In the genomic region with DNA sequence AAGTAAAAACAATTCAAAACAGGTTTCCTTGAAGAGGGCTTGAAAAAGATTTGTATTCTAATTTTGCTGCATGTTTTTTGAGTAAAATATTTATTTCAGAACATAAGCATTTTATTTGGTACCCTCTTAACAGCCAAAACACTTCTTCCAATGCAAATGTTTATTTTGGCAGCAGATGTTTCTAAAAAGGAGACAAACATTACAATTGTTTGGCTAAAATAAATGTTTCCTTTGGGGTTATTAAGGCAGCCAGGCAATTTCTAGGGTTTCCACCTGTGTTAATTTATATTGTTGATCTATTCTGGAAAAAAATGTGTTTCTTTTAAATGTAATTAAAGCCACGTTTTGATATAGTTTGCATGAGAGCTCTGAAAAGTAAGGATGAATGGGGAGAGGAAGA, we compare ENCODE assay signal across 19 cellular contexts. TPM values are rescaled to one million over a fixed set of nuclear protein-coding genes. Genes with fewer than 3 reads are reported as not detected.
A peak's percentile ranks its signal among the peaks of the same experiment; 100 is the strongest.
DNase-seq lines count a peak whose midpoint lies in the region; ATAC-seq, FAIRE-seq and TF ChIP-seq lines count a peak whose summit lies in the region.
"Had no signal": no experiment of that assay in that cellular context is flagged by ENCODE, and none has a peak within 500 bp of the region (broad histone marks: within the 10 kb centered on the region; RNA-seq: fewer than 3 reads in every experiment).

No MANE protein-coding gene starts in this region.

- in situ Hi-C loops in GM13977 (cut with MboI; ENCODE audit: low pct_unique_long_range_greater_than_20kb, low sequenced_read_pairs, unreplicated experiment) = no loop called here

- H3K4me3 ChIP-seq in right cardiac atrium (ENCODE audit: low read length) = no peak overlapping the region
- H3K4me3 ChIP-seq: BLaER1 treated with 17β-estradiol and CSF1 and Interleukin-3, amounts not matched to agents 10 nM and 100 nM; SJCRH30 had no signal

- no peak overlapping the region for H3K27ac ChIP-seq in right cardiac atrium (ENCODE audit: low read length)
- H3K27ac ChIP-seq: BLaER1 treated with 17β-estradiol and CSF1 and Interleukin-3, amounts not matched to agents 10 nM and 100 nM; SJCRH30 had no signal

- no peak for TF ChIP-seq CTCF in GM13977 (IDR thresholded peaks at IDR 0.05; ENCODE audit: extremely low read depth, insufficient read depth, missing control alignments)

- ATAC-seq in right cardiac atrium = no peak
- ATAC-seq: HCT116 had no signal

- 25% methylated on average over 1 of the region's 1 CpG for WGBS in right cardiac atrium

- peak; percentile 89 for FAIRE-seq in endometrium (lab: Jason Lieb, UNC)
- no peak for FAIRE-seq in H54 (lab: Jason Lieb, UNC)

- intact Hi-C loops in right cardiac atrium (cut with DNase I) = no loop called here

- H3K27me3 ChIP-seq in right cardiac atrium (ENCODE audit: control insufficient read depth, insufficient read depth) = no peaks in the 10 kb centered on the region
- H3K27me3 ChIP-seq: BLaER1 treated with 17β-estradiol and CSF1 and Interleukin-3, amounts not matched to agents 10 nM and 100 nM; SJCRH30 had no signal

- DNase-seq in DMS79 treated with DMSO at 0.1 percent for 48 hours (lab: John Stamatoyannopoulos, UW) = peak; percentile 21
- no peak for DNase-seq in DMS79 (lab: John Stamatoyannopoulos, UW)
- DNase-seq in NCI-H69 (lab: John Stamatoyannopoulos, UW) = peak; percentile 75
- no peak for DNase-seq in right cardiac atrium
- DNase-seq in GM13977 (ENCODE audit: low spot score) = no peak
- no peak for DNase-seq in germinal center (ENCODE audit: low spot score)
- DNase-seq in H54 (ENCODE audit: insufficient read length, low spot score) = no peak
- DNase-seq: 8988T; DMS 273 treated with DMSO at 0.1 percent for 48 hours; NCI-H1436 treated with DMSO at 0.1 percent for 48 hours; NCI-H2171; NK-92 treated with Interleukin-12 subunit alpha and Interleukin-12 subunit beta, amount 100 ng/mL, for 24 hours; OCI-M1; RPMI8226; SJCRH30; SW 1271 had no signal

- H3K9me3 ChIP-seq in right cardiac atrium (ENCODE audit: control insufficient read depth, low read length) = no peaks in the 10 kb centered on the region
- H3K9me3 ChIP-seq: BLaER1 treated with 17β-estradiol and CSF1 and Interleukin-3, amounts not matched to agents 10 nM and 100 nM; SJCRH30 had no signal

- TF ChIP-seq POLR2A in H54 (IDR thresholded peaks at IDR 0.05; ENCODE audit: low read depth, low read length) = no peak

- peaks cover 2% of the 10 kb centered on the region for H3K4me1 ChIP-seq in right cardiac atrium (ENCODE audit: control insufficient read depth, insufficient read depth, low read length)

RNA-seq across cellular contexts. Expression of a gene that starts 56.6 kb away (rescaled TPM):
- total RNA-seq in right cardiac atrium = 10 to 100 TPM; 52.3 to 59.6 (median 54.2) TPM
- polyA plus RNA-seq in right cardiac atrium = 18.3 TPM

Comparison
In these comparisons a context has a peak if more than half of its experiments do, and no peak if none do; other contexts are left out.
1. DNase-seq: peak in DMS79 treated with DMSO at 0.1 percent for 48 hours (single experiment) and NCI-H69 (single experiment); none in DMS79 (single experiment), right cardiac atrium (0 of 3), GM13977 (single experiment), germinal center (single experiment) and H54 (single experiment).